In the genomic region with DNA sequence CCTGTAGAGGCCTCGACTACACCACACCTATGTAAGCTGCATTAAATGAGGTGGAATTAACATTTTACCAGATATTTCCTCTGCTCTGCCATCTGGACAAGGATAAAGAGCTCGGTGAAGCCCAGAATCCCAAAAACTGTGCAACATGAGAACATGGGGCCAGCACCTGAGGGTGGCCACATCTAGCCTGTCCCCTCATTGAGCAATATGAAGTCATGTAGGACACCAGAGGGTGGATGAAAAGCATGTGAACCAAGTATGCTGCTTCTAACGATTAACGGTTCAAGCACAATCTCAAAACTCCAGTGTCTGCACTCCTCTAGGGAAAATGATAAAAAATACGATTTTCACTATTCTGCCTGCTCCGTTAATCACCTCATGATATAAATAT, we compare ENCODE assay signal across 16 cellular contexts.
DNase-seq lines count a peak whose midpoint lies in the region; ATAC-seq and TF ChIP-seq lines count a peak whose summit lies in the region.
"Had no signal": no experiment of that assay in that cellular context is flagged by ENCODE, and none has a peak within 500 bp of the region (broad histone marks: within the 10 kb centered on the region; RNA-seq: fewer than 3 reads in every experiment).

No MANE protein-coding gene starts in this region.

- no peaks in the 10 kb centered on the region for H3K27me3 ChIP-seq in esophagus muscularis mucosa
- H3K27me3 ChIP-seq in heart right ventricle: no peaks in the 10 kb centered on the region
- H3K27me3 ChIP-seq in psoas muscle (ENCODE audit: insufficient read depth in 3 of 3, low read length in 2 of 3): peaks cover 0 to 1% (median 0%) of the 10 kb centered on the region in 3 donors
- peaks cover 0 to 1% of the 10 kb centered on the region in 2 donors for H3K27me3 ChIP-seq in aorta (ENCODE audit: control insufficient read depth in 1 of 2, insufficient read depth in 2 of 2, low read length in 1 of 2)
- H3K27me3 ChIP-seq: SJCRH30 had no signal

- CTCF ChIA-PET in HEK293T (lab: Yijun Ruan, JAX): interaction anchor here (0.6 kb wide), 2 partner anchors 33 to 415 kb away, joined by 3 to 4 read pairs; no protein-coding TSS in a partner anchor

- no peak for TF ChIP-seq POLR2A in esophagus muscularis mucosa (IDR thresholded peaks at IDR 0.05; ENCODE audit: low read depth)

- H3K27ac ChIP-seq in esophagus muscularis mucosa (replicated peaks in 1 of 4) (peak overlapping the region; percentile 40 to 77 (median 56)), heart right ventricle (peak overlapping the region in 8 of 10 donors; percentile 42 to 73 (median 62)), psoas muscle (no peak overlapping the region), aorta (ENCODE audit: low read depth in 1 of 2, low read length in 2 of 2) (no peak overlapping the region)
- H3K27ac ChIP-seq: KMS-11, SJCRH30 had no signal

- TF ChIP-seq CTCF in esophagus muscularis mucosa (IDR thresholded peaks at IDR 0.05) (no peak), heart right ventricle (IDR thresholded peaks at IDR 0.05) (no peak), psoas muscle (IDR thresholded peaks at IDR 0.05) (no peak)

- H3K36me3 ChIP-seq in esophagus muscularis mucosa (no peaks in the 10 kb centered on the region), heart right ventricle (no peaks in the 10 kb centered on the region), psoas muscle (ENCODE audit: insufficient read depth in 1 of 2, low read depth in 1 of 2) (no peaks in the 10 kb centered on the region), aorta (ENCODE audit: control insufficient read depth in 1 of 2, insufficient read depth in 2 of 2, low read length in 1 of 2) (no peaks in the 10 kb centered on the region)
- H3K36me3 ChIP-seq: SJCRH30 had no signal

- H3K9me3 ChIP-seq in esophagus muscularis mucosa: no peaks in the 10 kb centered on the region
- H3K9me3 ChIP-seq in heart right ventricle: peaks cover 0 to 17% (median 0%) of the 10 kb centered on the region in 11 donors
- peaks cover 2% of the 10 kb centered on the region for H3K9me3 ChIP-seq in psoas muscle
- peaks cover 3% of the 10 kb centered on the region for H3K9me3 ChIP-seq in aorta (ENCODE audit: control insufficient read depth, low read length)
- H3K9me3 ChIP-seq: SJCRH30 had no signal

- peaks cover 6 to 23% (median 16%) of the 10 kb centered on the region in 4 donors for H3K4me1 ChIP-seq in esophagus muscularis mucosa
- H3K4me1 ChIP-seq in heart right ventricle: peaks cover 0 to 21% (median 0%) of the 10 kb centered on the region in 9 donors
- no peaks in the 10 kb centered on the region for H3K4me1 ChIP-seq in psoas muscle
- no peaks in the 10 kb centered on the region for H3K4me1 ChIP-seq in aorta (ENCODE audit: control insufficient read depth in 1 of 2, insufficient read depth in 2 of 2, low read length in 2 of 2)

- ATAC-seq in heart right ventricle: peak in 7 of 8 donors; percentile 18 to 57 (median 38)
- peak in 3 of 4 donors; percentile 35 to 68 (median 57) for ATAC-seq in psoas muscle
- peak; percentile 12 for ATAC-seq in aorta (ENCODE audit: low FRiP score)

- POLR2A ChIA-PET in HEK293T (lab: Yijun Ruan, JAX): no interaction called here

- WGBS in esophagus muscularis mucosa: 67% methylated on average over 6 of the region's 6 CpGs
- 72 to 74% methylated on average over 6 of the region's 6 CpGs for WGBS in heart right ventricle, 2 donors
- 64 to 69% (median 69%) methylated on average over 6 of the region's 6 CpGs for WGBS in psoas muscle, 3 donors
- 65 to 74% methylated on average over 6 of the region's 6 CpGs for WGBS in aorta, 2 donors

- no peak for DNase-seq in esophagus muscularis mucosa (ENCODE audit: extremely low spot score)
- no peak for DNase-seq in heart right ventricle
- DNase-seq in psoas muscle: no peak
- no peak for DNase-seq in aorta
- no peak for DNase-seq in HEK293T (ENCODE audit: extremely low spot score)
- DNase-seq in SW 1271 (lab: John Stamatoyannopoulos, UW): no peak
- DNase-seq in SIG-M5 treated with dmso at 0.1 percent for 504 hours (lab: John Stamatoyannopoulos, UW; ENCODE audit: unreplicated experiment): no peak
- DNase-seq: Calu3; CD4-positive, alpha-beta memory T cell; DMS53; H9; NCI-H146; NCI-H2081 treated with DMSO at 0.1 percent for 48 hours; NK-92 treated with Interleukin-12 subunit alpha and Interleukin-12 subunit beta, amount 100 ng/mL, for 24 hours; SJCRH30 had no signal

- no peak overlapping the region for H3K4me3 ChIP-seq in esophagus muscularis mucosa
- H3K4me3 ChIP-seq in heart right ventricle: no peak overlapping the region
- no peak overlapping the region for H3K4me3 ChIP-seq in psoas muscle
- H3K4me3 ChIP-seq in aorta (ENCODE audit: low read length in 2 of 2): no peak overlapping the region
- H3K4me3 ChIP-seq: SJCRH30 had no signal

- TF ChIP-seq EP300 in esophagus muscularis mucosa (IDR thresholded peaks at IDR 0.05): no peak

- intact Hi-C loops in esophagus muscularis mucosa (cut with DNase I) (no loop called here), heart right ventricle (cut with DNase I) (loop anchor here in 1 of 10 donors (10.0 kb wide), 1 partner anchor 379 kb away; no protein-coding TSS in a partner anchor), psoas muscle (cut with DNase I) (no loop called here), aorta (cut with DNase I) (no loop called here)

TF ChIP-seq in HEK293T, 16 proteins besides CTCF, POLR2A, EP300 and RAD21:
- no peak for TF ChIP-seq ZNF384 (IDR thresholded peaks at IDR 0.05)
- TF ChIP-seq TARDBP (IDR thresholded peaks at IDR 0.05): no peak
- TF ChIP-seq LEF1 (IDR thresholded peaks at IDR 0.05; ENCODE audit: borderline replicate concordance): no peak
- no peak for TF ChIP-seq ARNT (IDR thresholded peaks at IDR 0.05)
- TF ChIP-seq FOXK2 (IDR thresholded peaks at IDR 0.05): no peak
- TF ChIP-seq NFRKB (IDR thresholded peaks at IDR 0.05): no peak
- no peak for TF ChIP-seq ELF4 (IDR thresholded peaks at IDR 0.05)
- no peak for TF ChIP-seq SUZ12 (IDR thresholded peaks at IDR 0.05)
- TF ChIP-seq, protein P1, sequence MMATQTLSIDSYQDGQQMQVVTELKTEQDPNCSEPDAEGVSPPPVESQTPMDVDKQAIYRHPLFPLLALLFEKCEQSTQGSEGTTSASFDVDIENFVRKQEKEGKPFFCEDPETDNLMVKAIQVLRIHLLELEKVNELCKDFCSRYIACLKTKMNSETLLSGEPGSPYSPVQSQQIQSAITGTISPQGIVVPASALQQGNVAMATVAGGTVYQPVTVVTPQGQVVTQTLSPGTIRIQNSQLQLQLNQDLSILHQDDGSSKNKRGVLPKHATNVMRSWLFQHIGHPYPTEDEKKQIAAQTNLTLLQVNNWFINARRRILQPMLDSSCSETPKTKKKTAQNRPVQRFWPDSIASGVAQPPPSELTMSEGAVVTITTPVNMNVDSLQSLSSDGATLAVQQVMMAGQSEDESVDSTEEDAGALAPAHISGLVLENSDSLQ (IDR thresholded peaks at IDR 0.05): no peak
- TF ChIP-seq SP1 (IDR thresholded peaks at IDR 0.05): no peak
- TF ChIP-seq L3MBTL2 (conservative IDR thresholded peaks at IDR 0.05): no peak
TF ChIP-seq in HEK293T: peak in this region for 0.

Comparison
In these comparisons a context has a peak if more than half of its experiments do, and no peak if none do; other contexts are left out.
1. H3K27ac ChIP-seq: peak in esophagus muscularis mucosa (4 of 4) and heart right ventricle (8 of 10); none in psoas muscle (single experiment) and aorta (0 of 2).
2. Peak in every context shown above with its lines, with median percentiles within 50 percentile points of each other: ATAC-seq.